ENCODE assay signal across 8 cellular contexts in genomic region chr16:10944249-10945064, GRCh38. TPM values are rescaled to one million over a fixed set of nuclear protein-coding genes. Genes with fewer than 3 reads are reported as not detected.
A peak's percentile ranks its signal among the peaks of the same experiment; 100 is the strongest.
DNase-seq lines count a peak whose midpoint lies in the region; ATAC-seq and TF ChIP-seq lines count a peak whose summit lies in the region.

Gene CLEC16A (plus strand): TSS chr16:10944564. CDS start chr16:10944718, 154 bp downstream.

- H3K9me3 Mint-ChIP-seq in CD14-positive monocyte: peaks cover 0 to 2% (median 0%) of the 10 kb centered on the region in 7 donors
- no peaks in the 10 kb centered on the region for H3K9me3 Mint-ChIP-seq in dendritic cell treated with granulocyte-macrophage colony-stimulating factor and Interleukin-4, amounts not matched to agents 40 ng/mL and 50 ng/mL, for 4 days

- DNase-seq in CD14-positive monocyte (ENCODE audit: low spot score): peak; percentile 94
- DNase-seq in NCI-H748 treated with DMSO at 0.1 percent for 48 hours (lab: John Stamatoyannopoulos, UW): peak; percentile 52
- peak; percentile 96 for DNase-seq in activated CD4-positive, alpha-beta T cell treated with anti-CD3 and anti-CD28 coated beads, Interleukin-2, amount 50 U/mL, for 1 hour
- peak; percentile 99 for DNase-seq in left lobe of liver (ENCODE audit: low spot score)
- DNase-seq in stimulated activated CD4-positive, alpha-beta T cell treated with anti-CD3 and anti-CD28 coated beads, Interleukin-2, amount 100 ng/mL, for 24 hours: peak; percentile 96 to 97

- H3K4me3 Mint-ChIP-seq in CD14-positive monocyte: peak within 1 kb of the TSS; percentile 84 to 90
- H3K4me3 Mint-ChIP-seq in dendritic cell treated with granulocyte-macrophage colony-stimulating factor and Interleukin-4, amounts not matched to agents 40 ng/mL and 50 ng/mL, for 4 days: peak within 1 kb of the TSS; percentile 96

- H3K4me1 Mint-ChIP-seq in CD14-positive monocyte: peaks cover 62% of the 10 kb centered on the region
- peaks cover 74% of the 10 kb centered on the region for H3K4me1 Mint-ChIP-seq in dendritic cell treated with granulocyte-macrophage colony-stimulating factor and Interleukin-4, amounts not matched to agents 40 ng/mL and 50 ng/mL, for 4 days (ENCODE audit: low read depth)

- intact Hi-C loops in CD14-positive monocyte (cut with micrococcal nuclease): loop anchor here (10.0 kb wide), 2 partner anchors 200 to 970 kb away; partner anchors contain the start of genes GSPT1 (in 1 of the 2) and NUBP1 (in 1 of the 2)
- intact Hi-C loops in dendritic cell treated with granulocyte-macrophage colony-stimulating factor and Interleukin-4, amounts not matched to agents 40 ng/mL and 50 ng/mL, for 4 days (cut with micrococcal nuclease): no loop called here

- H3K36me3 Mint-ChIP-seq in CD14-positive monocyte: peaks cover 3 to 7% of the 10 kb centered on the region in 2 donors
- H3K36me3 Mint-ChIP-seq in dendritic cell treated with granulocyte-macrophage colony-stimulating factor and Interleukin-4, amounts not matched to agents 40 ng/mL and 50 ng/mL, for 4 days (ENCODE audit: low read depth): peaks cover 36% of the 10 kb centered on the region

- no peak for TF ChIP-seq CTCF in CD14-positive monocyte (IDR thresholded peaks at IDR 0.05)

- peaks cover 3 to 8% (median 4%) of the 10 kb centered on the region in 3 donors for H3K27me3 Mint-ChIP-seq in CD14-positive monocyte (ENCODE audit: low read depth in 3 of 3)
- no peaks in the 10 kb centered on the region for H3K27me3 Mint-ChIP-seq in dendritic cell treated with granulocyte-macrophage colony-stimulating factor and Interleukin-4, amounts not matched to agents 40 ng/mL and 50 ng/mL, for 4 days

- ATAC-seq in GM19395 (IDR thresholded peaks at IDR 0.05; ENCODE audit: unreplicated experiment) (peak; percentile 64), HG03558 (IDR thresholded peaks at IDR 0.05; ENCODE audit: extremely low read depth, unreplicated experiment) (peak; percentile 47), left lobe of liver (peak; percentile 73)

- H3K27ac Mint-ChIP-seq in CD14-positive monocyte: peak within 1 kb of the TSS in 6 of 7 donors; percentile 13 to 89 (median 78)
- H3K27ac Mint-ChIP-seq in dendritic cell treated with granulocyte-macrophage colony-stimulating factor and Interleukin-4, amounts not matched to agents 40 ng/mL and 50 ng/mL, for 4 days: peak within 1 kb of the TSS; percentile 93

RNA-seq across cellular contexts. Expression of gene CLEC16A, which starts in this region (rescaled TPM):
- polyA plus RNA-seq in CD14-positive monocyte: 1 to 10 TPM; 3.4 to 5.8 TPM
- 21.6 TPM for total RNA-seq in left lobe of liver

Comparison
In these comparisons a context has a peak if more than half of its experiments do, and no peak if none do; other contexts are left out.
1. Peak in every context shown above with its lines: DNase-seq and ATAC-seq.